8 cellular contexts compared by ENCODE assay signal in genomic region chr10:35413985-35414861, GRCh38.
DNase-seq lines count a peak whose midpoint lies in the region; ATAC-seq and TF ChIP-seq lines count a peak whose summit lies in the region.

No MANE protein-coding gene starts in this region.

- H3K27me3 ChIP-seq in foreskin keratinocyte, result no peaks in the 10 kb centered on the region

- no peak overlapping the region for H3K27ac ChIP-seq in foreskin keratinocyte

- peaks cover 19% of the 10 kb centered on the region for H3K4me1 ChIP-seq in foreskin keratinocyte

- DNase-seq in activated CD4-positive, CD25-positive, alpha-beta regulatory T cell treated with anti-CD3 and anti-CD28 coated beads, Interleukin-2, amount 50 U/mL, for 72 hours, result no peak
- DNase-seq in activated CD8-positive, alpha-beta memory T cell treated with anti-CD3 and anti-CD28 coated beads, Interleukin-2, amount 50 U/mL, for 4 hours, result peak; percentile 46
- DNase-seq in foreskin keratinocyte (peak in 1 of 2 donors; percentile 41), HK-2 (ENCODE audit: unreplicated experiment) (no peak), NCI-H1417 (lab: John Stamatoyannopoulos, UW) (no peak)
- DNase-seq in stimulated activated CD4-positive, alpha-beta T cell treated with anti-CD3 and anti-CD28 coated beads, Interleukin-1b, Interleukin-23, amount 100 ng/mL, for 48 hours, result peak; percentile 45

- no peak for TF ChIP-seq CTCF in foreskin keratinocyte (conservative IDR thresholded peaks at IDR 0.05)

- peak; percentile 60 to 61 for ATAC-seq in activated CD4-positive, CD25-positive, alpha-beta regulatory T cell treated with anti-CD3 and anti-CD28 coated beads, Interleukin-2, amount 50 U/mL, for 24 hours
- peak; percentile 27 for ATAC-seq in foreskin keratinocyte
- ATAC-seq in GM21576 (IDR thresholded peaks at IDR 0.05; ENCODE audit: unreplicated experiment), result no peak

Comparison
In these comparisons a context has a peak if more than half of its experiments do, and no peak if none do; other contexts are left out.
1. DNase-seq: peak in activated CD8-positive, alpha-beta memory T cell treated with anti-CD3 and anti-CD28 coated beads, Interleukin-2, amount 50 U/mL, for 4 hours (single experiment) and stimulated activated CD4-positive, alpha-beta T cell treated with anti-CD3 and anti-CD28 coated beads, Interleukin-1b, Interleukin-23, amount 100 ng/mL, for 48 hours (single experiment); none in activated CD4-positive, CD25-positive, alpha-beta regulatory T cell treated with anti-CD3 and anti-CD28 coated beads, Interleukin-2, amount 50 U/mL, for 72 hours (single experiment), HK-2 (single experiment) and NCI-H1417 (0 of 3).